ENCODE assay signal across 27 cellular contexts in the genomic region with DNA sequence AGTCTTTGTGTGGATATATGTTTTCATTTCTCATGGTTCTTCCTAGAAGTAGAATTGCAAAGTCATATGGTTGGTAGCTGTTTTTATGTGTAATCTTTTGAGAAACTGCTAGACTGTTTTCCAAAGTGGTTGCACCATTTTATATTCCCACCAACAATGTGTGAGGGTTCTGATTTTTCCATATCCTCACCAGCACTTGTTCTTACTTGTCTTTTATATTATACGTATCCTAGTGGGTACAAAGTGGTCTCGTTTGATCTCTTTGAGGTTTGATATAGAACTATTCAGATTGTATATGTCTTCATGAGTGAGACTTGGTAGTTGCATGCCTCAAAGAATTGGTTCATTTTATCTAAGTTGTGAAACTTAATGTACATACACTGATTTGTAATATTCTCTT.
"Had no signal": no experiment of that assay in that cellular context is flagged by ENCODE, and none has a peak within 500 bp of the region (broad histone marks: within the 10 kb centered on the region; RNA-seq: fewer than 3 reads in every experiment).

No MANE protein-coding gene starts in this region.

- ATAC-seq: stimulated activated effector memory CD8-positive, alpha-beta T cell treated with anti-CD3 and anti-CD28 coated beads, Interleukin-12 subunit alpha, Interleukin-12 subunit beta, amount 100 ng/mL, for 72 hours; stimulated activated memory B cell treated with anti-CD40 and anti-IgM and Interleukin-4, amounts not matched to agents 10 μg/mL and 1 μg/mL and 100 μg/mL, for 72 hours; stimulated activated naive B cell treated with anti-CD40 and anti-IgM and Interleukin-4, amounts not matched to agents 10 μg/mL and 1 μg/mL and 100 μg/mL, for 72 hours; stimulated activated naive CD8-positive, alpha-beta T cell treated with anti-CD3 and anti-CD28 coated beads, Interleukin-15, amount 100 ng/mL, for 72 hours; stimulated activated naive CD8-positive, alpha-beta T cell treated with anti-CD3 and anti-CD28 coated beads, Interleukin-15, Interleukin-2, amounts not matched to agents 100 U/mL and 50 U/mL, for 24 hours; upper lobe of right lung had no signal

- H3K9me3 ChIP-seq: stomach, suprapubic skin, testis, thoracic aorta, thyroid gland, transverse colon, upper lobe of left lung, upper lobe of right lung, uterus, vagina had no signal

- DNase-seq: stimulated activated CD4-positive, alpha-beta T cell treated with anti-CD3 and anti-CD28 coated beads, Interleukin-2, amount 100 ng/mL, for 48 hours; stimulated activated CD4-positive, alpha-beta T cell treated with anti-CD3 and anti-CD28 coated beads, Interleukin-4, amount 100 ng/mL, for 1 hour; stimulated activated CD4-positive, alpha-beta T cell treated with anti-CD3 and anti-CD28 coated beads, Interleukin-4, amount 100 ng/mL, for 24 hours; stimulated activated CD4-positive, alpha-beta T cell treated with anti-CD3 and anti-CD28 coated beads, Interleukin-4, amount 100 ng/mL, for 4 hours; stimulated activated CD8-positive, alpha-beta memory T cell treated with anti-CD3 and anti-CD28 coated beads, Interleukin-4, amount 100 ng/mL, for 48 hours; stimulated activated naive B cell treated with anti-CD40 and anti-IgM and Interleukin-4, amounts not matched to agents 10 μg/mL and 1 μg/mL and 100 μg/mL, for 72 hours; stimulated activated naive CD4-positive, alpha-beta T cell; stimulated activated naive CD4-positive, alpha-beta T cell treated with Interleukin-2 at 50 U/mL for 16 hours; stimulated activated naive CD8-positive, alpha-beta T cell treated with anti-CD3 and anti-CD28 coated beads, Interleukin-15, amount 100 ng/mL, for 72 hours; stimulated activated naive CD8-positive, alpha-beta T cell treated with anti-CD3 and anti-CD28 coated beads, Interleukin-15, Interleukin-2, amounts not matched to agents 100 U/mL and 50 U/mL, for 24 hours; stomach; substantia nigra; testis; thyroid gland; tibial artery; transverse colon; trophoblast cell; upper lobe of left lung; upper lobe of right lung; uterus had no signal

- H3K27me3 ChIP-seq: stomach, suprapubic skin, testis, thyroid gland, tibial artery, tibial nerve, transverse colon, upper lobe of left lung, upper lobe of right lung, uterus, vagina had no signal

- H3K27ac ChIP-seq: stomach, suprapubic skin, testis, thoracic aorta, thyroid gland, tibial artery, tibial nerve, transverse colon, upper lobe of left lung, upper lobe of right lung, uterus, vagina had no signal

- H3K4me1 ChIP-seq: stomach, suprapubic skin, testis, thyroid gland, tibial artery, transverse colon, upper lobe of left lung, upper lobe of right lung, uterus, vagina had no signal

- FAIRE-seq: urothelium cell line had no signal

- H3K4me3 ChIP-seq: stomach, suprapubic skin, testis, thoracic aorta, thyroid gland, tibial artery, tibial nerve, transverse colon, upper lobe of left lung, upper lobe of right lung, uterus, vagina had no signal

- H3K36me3 ChIP-seq: stomach, suprapubic skin, thoracic aorta, thyroid gland, transverse colon, upper lobe of left lung, upper lobe of right lung, uterus, vagina had no signal
